24 cellular contexts compared by ENCODE assay signal in the genomic region with DNA sequence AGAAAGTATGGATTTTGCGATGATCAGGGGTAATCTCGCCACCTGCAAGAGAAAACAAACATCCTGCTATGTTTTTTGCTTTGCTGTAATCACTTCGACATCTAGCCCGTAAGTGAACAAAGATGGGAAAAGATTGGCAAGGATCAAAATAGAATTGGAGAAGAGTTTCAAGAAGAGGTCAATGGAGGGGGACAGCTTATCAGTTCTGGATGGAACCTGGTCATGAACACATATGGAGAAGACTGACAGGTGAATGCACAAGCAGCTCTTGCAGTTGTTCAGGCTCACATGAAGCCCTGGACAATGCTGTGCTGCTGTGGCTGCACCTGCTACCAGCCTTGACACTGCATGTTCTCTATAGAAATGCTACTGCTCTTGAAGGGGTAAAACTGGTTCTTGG.
DNase-seq lines count a peak whose midpoint lies in the region; ATAC-seq and TF ChIP-seq lines count a peak whose summit lies in the region.
"Had no signal": no experiment of that assay in that cellular context is flagged by ENCODE, and none has a peak within 500 bp of the region (broad histone marks: within the 10 kb centered on the region; RNA-seq: fewer than 3 reads in every experiment).

No MANE protein-coding gene starts in this region.

- no peak for TF ChIP-seq CTCF in CD4-positive, alpha-beta T cell (IDR thresholded peaks at IDR 0.05)
- no peak for TF ChIP-seq CTCF in OCI-LY1 (IDR thresholded peaks at IDR 0.05; ENCODE audit: low read length)

- H2AFZ ChIP-seq in OCI-LY1 (ENCODE audit: low read length) = no peak overlapping the region

- H4K20me1 ChIP-seq in OCI-LY1 (ENCODE audit: insufficient read depth, low read length) = no peaks in the 10 kb centered on the region

- H3K4me3 Mint-ChIP-seq in CD4-positive, alpha-beta T cell = peak overlapping the region; percentile 5
- H3K4me3 Mint-ChIP-seq in activated naive CD8-positive, alpha-beta T cell = no peak overlapping the region
- H3K4me3 Mint-ChIP-seq in natural killer cell treated with Interleukin-12 subunit alpha and Interleukin-12 subunit beta and Interleukin-15 and Interleukin-18, amount 100 ng/mL, for 72 hours = peak overlapping the region; percentile 80
- H3K4me3 Mint-ChIP-seq in activated naive CD4-positive, alpha-beta T cell treated with anti-CD3 and anti-CD28 coated beads for 36 hours = no peak overlapping the region

- H3K36me3 Mint-ChIP-seq in CD4-positive, alpha-beta T cell (ENCODE audit: low read depth) = no peaks in the 10 kb centered on the region
- no peaks in the 10 kb centered on the region for H3K36me3 Mint-ChIP-seq in activated naive CD8-positive, alpha-beta T cell
- H3K36me3 Mint-ChIP-seq in natural killer cell treated with Interleukin-12 subunit alpha and Interleukin-12 subunit beta and Interleukin-15 and Interleukin-18, amount 100 ng/mL, for 72 hours = no peaks in the 10 kb centered on the region
- H3K36me3 Mint-ChIP-seq in activated naive CD4-positive, alpha-beta T cell treated with anti-CD3 and anti-CD28 coated beads for 36 hours (ENCODE audit: low read depth) = no peaks in the 10 kb centered on the region
- H3K36me3 Mint-ChIP-seq: CD4-positive, CD25-positive, alpha-beta regulatory T cell; naive thymus-derived CD8-positive, alpha-beta T cell had no signal

- no peak for ATAC-seq in CD4-positive, alpha-beta T cell (ENCODE audit: poor library complexity)
- no peak for ATAC-seq in natural killer cell treated with Interleukin-12 subunit alpha and Interleukin-12 subunit beta and Interleukin-15 and Interleukin-18, amount 100 ng/mL, for 72 hours
- ATAC-seq: body of pancreas; heart left ventricle; naive thymus-derived CD8-positive, alpha-beta T cell had no signal

- no peaks in the 10 kb centered on the region for H3K36me3 ChIP-seq in OCI-LY1 (ENCODE audit: insufficient read depth, low read length)
- H3K36me3 ChIP-seq in H7 (replicated peaks; ENCODE audit: control insufficient read depth, insufficient read depth, low read length) = no peaks in the 10 kb centered on the region
- H3K36me3 ChIP-seq: heart left ventricle, MG63, sigmoid colon had no signal

- H3K9me3 Mint-ChIP-seq in CD4-positive, alpha-beta T cell = no peaks in the 10 kb centered on the region
- no peaks in the 10 kb centered on the region for H3K9me3 Mint-ChIP-seq in activated naive CD8-positive, alpha-beta T cell (ENCODE audit: low read depth)
- H3K9me3 Mint-ChIP-seq in natural killer cell treated with Interleukin-12 subunit alpha and Interleukin-12 subunit beta and Interleukin-15 and Interleukin-18, amount 100 ng/mL, for 72 hours = no peaks in the 10 kb centered on the region
- H3K9me3 Mint-ChIP-seq in activated naive CD4-positive, alpha-beta T cell treated with anti-CD3 and anti-CD28 coated beads for 36 hours = no peaks in the 10 kb centered on the region
- H3K9me3 Mint-ChIP-seq: activated CD4-positive, alpha-beta T cell treated with anti-CD3 and anti-CD28 coated beads, Interleukin-2, amount 10 ng/mL, durations not matched to agents 24 days and 14 days; activated T-helper 2 cell treated with anti-CD3 and anti-CD28 coated beads, Interferon-gamma antibody, Interleukin-2, Interleukin-4, amounts not matched to agents 10 μg/mL and 5 μg/mL and 100 μg/mL, durations not matched to agents 14 hours and 24 hours and 36 hours; naive thymus-derived CD8-positive, alpha-beta T cell had no signal

- no peaks in the 10 kb centered on the region for H3K27me3 Mint-ChIP-seq in CD4-positive, alpha-beta T cell
- H3K27me3 Mint-ChIP-seq in activated naive CD8-positive, alpha-beta T cell = no peaks in the 10 kb centered on the region
- no peaks in the 10 kb centered on the region for H3K27me3 Mint-ChIP-seq in natural killer cell treated with Interleukin-12 subunit alpha and Interleukin-12 subunit beta and Interleukin-15 and Interleukin-18, amount 100 ng/mL, for 72 hours
- no peaks in the 10 kb centered on the region for H3K27me3 Mint-ChIP-seq in activated naive CD4-positive, alpha-beta T cell treated with anti-CD3 and anti-CD28 coated beads for 36 hours (ENCODE audit: low read depth)
- H3K27me3 Mint-ChIP-seq: activated CD4-positive, alpha-beta T cell treated with anti-CD3 and anti-CD28 coated beads, Interleukin-2, amount 10 ng/mL, durations not matched to agents 24 days and 14 days; CD4-positive, CD25-positive, alpha-beta regulatory T cell; naive thymus-derived CD8-positive, alpha-beta T cell had no signal

- peak overlapping the region; percentile 83 for H3K27ac Mint-ChIP-seq in CD4-positive, alpha-beta T cell
- peak overlapping the region; percentile 74 for H3K27ac Mint-ChIP-seq in activated naive CD8-positive, alpha-beta T cell
- peak overlapping the region; percentile 79 to 97 for H3K27ac Mint-ChIP-seq in natural killer cell treated with Interleukin-12 subunit alpha and Interleukin-12 subunit beta and Interleukin-15 and Interleukin-18, amount 100 ng/mL, for 72 hours
- H3K27ac Mint-ChIP-seq in activated naive CD4-positive, alpha-beta T cell treated with anti-CD3 and anti-CD28 coated beads for 36 hours = no peak overlapping the region
- H3K27ac Mint-ChIP-seq: activated CD4-positive, alpha-beta T cell treated with anti-CD3 and anti-CD28 coated beads, Interleukin-2, amount 10 ng/mL, durations not matched to agents 24 days and 14 days had no signal

- POLR2A ChIA-PET in CD4-positive, alpha-beta T cell (lab: Charles Lee) = interaction anchor here (0.7 to 2.8 kb wide), 5 partner anchors 12 to 239 kb away, joined by 3 to 15 read pairs (median 12); no protein-coding TSS in a partner anchor

- no peaks in the 10 kb centered on the region for H3K9me3 ChIP-seq in CD4-positive, alpha-beta T cell (ENCODE audit: control insufficient read depth, low read length)
- H3K9me3 ChIP-seq in OCI-LY1 (ENCODE audit: low read length) = no peaks in the 10 kb centered on the region
- H3K9me3 ChIP-seq: body of pancreas, heart left ventricle, MG63, sigmoid colon had no signal

- H3K27ac ChIP-seq in CD4-positive, alpha-beta T cell (ENCODE audit: low read depth, low read length) = no peak overlapping the region
- peak overlapping the region; percentile 88 for H3K27ac ChIP-seq in OCI-LY1 (ENCODE audit: low read depth, low read length, poor library complexity, severe bottlenecking)
- H3K27ac ChIP-seq: epithelial cell of prostate, sigmoid colon had no signal

- no peak for DNase-seq in CD4-positive, alpha-beta T cell
- DNase-seq in natural killer cell treated with Interleukin-12 subunit alpha and Interleukin-12 subunit beta and Interleukin-15 and Interleukin-18, amount 100 ng/mL, for 72 hours (ENCODE audit: low spot score) = no peak
- DNase-seq in H7 (no peak), HuH-7.5 (ENCODE audit: low spot score) (no peak)
- no peak for DNase-seq in activated naive CD4-positive, alpha-beta T cell treated with anti-CD3 and anti-CD28 coated beads for 36 hours
- DNase-seq in stimulated activated CD8-positive, alpha-beta memory T cell treated with anti-CD3 and anti-CD28 coated beads, Interleukin-4, amount 100 ng/mL, for 48 hours = no peak
- DNase-seq: activated CD4-positive, alpha-beta T cell treated with anti-CD3 and anti-CD28 coated beads, Interleukin-2, amount 10 ng/mL, durations not matched to agents 24 days and 14 days; activated CD8-positive, alpha-beta memory T cell treated with anti-CD3 and anti-CD28 coated beads, Interleukin-2, amount 50 U/mL, for 4 hours; body of pancreas; CD4-positive, CD25-positive, alpha-beta regulatory T cell; heart left ventricle; IMR-90; mesendoderm; MG63; naive thymus-derived CD8-positive, alpha-beta T cell; NCI-H1417 treated with DMSO at 0.1 percent for 48 hours; NCI-H524 treated with DMSO at 0.1 percent for 48 hours; posterior cingulate gyrus; sigmoid colon; SW 1271 had no signal

- peaks cover 4% of the 10 kb centered on the region; the same call in 1 of the 2 replicates for H3F3A ChIP-seq in OCI-LY1 (ENCODE audit: insufficient read depth, low read length)

- peaks cover 49% of the 10 kb centered on the region for H3K4me1 ChIP-seq in OCI-LY1 (ENCODE audit: insufficient read depth, low read length, severe bottlenecking)
- H3K4me1 ChIP-seq: sigmoid colon had no signal

- no peaks in the 10 kb centered on the region for H3K9me2 ChIP-seq in OCI-LY1 (ENCODE audit: low read depth, low read length)

- CTCF ChIA-PET in CD4-positive, alpha-beta T cell (lab: Charles Lee) = no interaction called here
- CTCF ChIA-PET in activated naive CD4-positive, alpha-beta T cell treated with anti-CD3 and anti-CD28 coated beads for 36 hours (lab: Charles Lee) = interaction anchor here (1.2 to 2.7 kb wide), 4 partner anchors 9 to 130 kb away, joined by 3 to 6 read pairs (median 4); no protein-coding TSS in a partner anchor

- intact Hi-C loops in CD4-positive, alpha-beta T cell (cut with DNase I, micrococcal nuclease) = loop anchor here in 1 of 2 experiments (10.0 kb wide), 1 partner anchor 46 kb away; no protein-coding TSS in a partner anchor
- intact Hi-C loops in activated naive CD4-positive, alpha-beta T cell treated with anti-CD3 and anti-CD28 coated beads for 36 hours (cut with micrococcal nuclease) = no loop called here

- H3K9ac ChIP-seq in OCI-LY1 (ENCODE audit: low read length) = peak overlapping the region; percentile 53

- no peaks in the 10 kb centered on the region for H3K27me3 ChIP-seq in CD4-positive, alpha-beta T cell (ENCODE audit: control insufficient read depth, insufficient read depth, low read length)
- H3K27me3 ChIP-seq in OCI-LY1 (ENCODE audit: insufficient read depth, low read length) = no peaks in the 10 kb centered on the region
- no peaks in the 10 kb centered on the region for H3K27me3 ChIP-seq in H7 (ENCODE audit: control insufficient read depth, insufficient read depth, low read length)
- H3K27me3 ChIP-seq: body of pancreas, heart left ventricle, MG63, sigmoid colon had no signal

- peaks cover 54% of the 10 kb centered on the region for H3K4me1 Mint-ChIP-seq in CD4-positive, alpha-beta T cell (ENCODE audit: low read depth)
- H3K4me1 Mint-ChIP-seq in activated naive CD8-positive, alpha-beta T cell (ENCODE audit: low read depth) = peaks cover 63% of the 10 kb centered on the region
- H3K4me1 Mint-ChIP-seq in natural killer cell treated with Interleukin-12 subunit alpha and Interleukin-12 subunit beta and Interleukin-15 and Interleukin-18, amount 100 ng/mL, for 72 hours (ENCODE audit: low read depth in 2 of 2) = peaks cover 32 to 52% of the 10 kb centered on the region in 2 donors
- peaks cover 58% of the 10 kb centered on the region for H3K4me1 Mint-ChIP-seq in activated naive CD4-positive, alpha-beta T cell treated with anti-CD3 and anti-CD28 coated beads for 36 hours (ENCODE audit: low read depth)

- peak overlapping the region; percentile 25 for H3K4me3 ChIP-seq in OCI-LY1 (ENCODE audit: low read depth, low read length, poor library complexity, severe bottlenecking)
- no peak overlapping the region for H3K4me3 ChIP-seq in H7 (ENCODE audit: insufficient read depth, low read depth, low read length)
- H3K4me3 ChIP-seq: body of pancreas, heart left ventricle, MG63, sigmoid colon had no signal

- H3K4me2 ChIP-seq in OCI-LY1 (ENCODE audit: low read length) = peak overlapping the region; percentile 63

- H3K79me2 ChIP-seq in OCI-LY1 (ENCODE audit: insufficient read depth, low read length) = no peaks in the 10 kb centered on the region

Comparison
In these comparisons a context has a peak if more than half of its experiments do, and no peak if none do; other contexts are left out.
1. H3K4me3 Mint-ChIP-seq: peak in CD4-positive, alpha-beta T cell (single experiment) and natural killer cell treated with Interleukin-12 subunit alpha and Interleukin-12 subunit beta and Interleukin-15 and Interleukin-18, amount 100 ng/mL, for 72 hours (single experiment); none in activated naive CD8-positive, alpha-beta T cell (single experiment) and activated naive CD4-positive, alpha-beta T cell treated with anti-CD3 and anti-CD28 coated beads for 36 hours (single experiment).